Comparison of ENCODE assay signal across 8 cellular contexts in the genomic region with DNA sequence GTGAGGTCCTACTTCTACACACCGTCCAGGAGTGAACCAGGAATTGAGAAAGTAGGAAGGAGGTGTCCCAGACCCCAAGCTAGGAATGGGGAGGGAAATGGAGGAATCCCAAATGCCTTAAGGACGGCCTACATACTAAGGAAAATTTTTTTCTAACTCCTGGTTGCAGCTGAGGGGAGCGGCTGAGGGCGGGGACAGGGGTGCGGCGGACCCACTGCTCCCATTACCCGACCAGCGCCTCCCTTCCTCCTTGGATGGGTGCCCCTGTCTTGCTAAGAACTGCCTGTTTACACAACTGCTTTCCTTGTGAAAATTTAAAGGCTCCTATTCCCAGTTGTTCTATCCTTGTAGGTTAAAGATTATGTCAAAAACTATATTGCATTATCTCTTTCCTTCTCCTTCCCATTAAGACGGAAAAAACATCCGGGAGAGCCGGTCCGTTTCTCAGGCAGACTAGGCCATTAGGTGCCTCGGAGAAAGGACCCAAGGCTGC. TPM values are rescaled to one million over a fixed set of nuclear protein-coding genes. Genes with fewer than 3 reads are reported as not detected.
DNase-seq lines count a peak whose midpoint lies in the region; ATAC-seq, FAIRE-seq and TF ChIP-seq lines count a peak whose summit lies in the region.

No MANE protein-coding gene starts in this region.

- peak in 1 of 5 donors; percentile 62 for DNase-seq in CD4-positive, alpha-beta memory T cell
- peak; percentile 69 to 92 (median 87) for DNase-seq in Peyer's patch
- DNase-seq in mammary epithelial cell: no peak
- no peak for DNase-seq in keratinocyte (ENCODE audit: low read depth, low spot score)
- DNase-seq in stimulated activated naive B cell treated with anti-CD40 and anti-IgM and Interleukin-4, amounts not matched to agents 10 μg/mL and 1 μg/mL and 100 μg/mL, for 72 hours: no peak
- DNase-seq in cerebellar nuclear complex (lab: John Stamatoyannopoulos, UW): no peak

- H3K9me1 ChIP-seq in keratinocyte (ENCODE audit: control insufficient read depth, extremely low read depth, insufficient read depth, low read length): no peaks in the 10 kb centered on the region

- H4K20me1 ChIP-seq in mammary epithelial cell (ENCODE audit: insufficient read depth, low read length) (no peaks in the 10 kb centered on the region), keratinocyte (ENCODE audit: control insufficient read depth, extremely low read depth, insufficient read depth, low read length) (peaks cover 4% of the 10 kb centered on the region)

- TF ChIP-seq CTCF in Peyer's patch (IDR thresholded peaks at IDR 0.05) (no peak), mammary epithelial cell (conservative IDR thresholded peaks at IDR 0.05 in 1 of 2, IDR thresholded peaks at IDR 0.05 in 1 of 2; ENCODE audit: extremely low read depth in 1 of 2, insufficient read depth in 1 of 2, low read depth in 1 of 2, low read length in 2 of 2) (no peak), keratinocyte (optimal IDR thresholded peaks at IDR 0.05 in 1 of 3, IDR thresholded peaks at IDR 0.05 in 1 of 3, conservative IDR thresholded peaks at IDR 0.05 in 1 of 3; ENCODE audit: extremely low read depth in 1 of 3, insufficient read depth in 2 of 3, low read length in 3 of 3) (no peak)

- no peaks in the 10 kb centered on the region for H3K9me3 ChIP-seq in CD4-positive, alpha-beta memory T cell (ENCODE audit: control insufficient read depth in 1 of 2, low read length in 2 of 2)
- H3K9me3 ChIP-seq in Peyer's patch (no peaks in the 10 kb centered on the region), mammary epithelial cell (replicated peaks; ENCODE audit: insufficient read depth, low read length) (no peaks in the 10 kb centered on the region), keratinocyte (ENCODE audit: control insufficient read depth, low read depth, low read length) (no peaks in the 10 kb centered on the region)

- H3K27ac ChIP-seq in CD4-positive, alpha-beta memory T cell (ENCODE audit: low read depth, low read length): peak overlapping the region; percentile 83
- H3K27ac ChIP-seq in Peyer's patch (peak overlapping the region; percentile 88 to 93 (median 92)), mammary epithelial cell (ENCODE audit: insufficient read depth, low read depth, low read length) (peak overlapping the region; percentile 90), keratinocyte (ENCODE audit: control insufficient read depth, insufficient read depth, low read length) (peak overlapping the region; percentile 96)

- TSS peak; percentile 80 for BruUV-seq in mammary epithelial cell (replicated peaks; lab: Mats Ljungman, UMichigan)

- peak; percentile 30 to 65 for TF ChIP-seq POLR2A in Peyer's patch (IDR thresholded peaks at IDR 0.05)

- H3K27me3 Mint-ChIP-seq in CD4-positive, alpha-beta memory T cell: no peaks in the 10 kb centered on the region
- no peaks in the 10 kb centered on the region for H3K27me3 Mint-ChIP-seq in stimulated activated naive B cell treated with anti-CD40 and anti-IgM and Interleukin-4, amounts not matched to agents 10 μg/mL and 1 μg/mL and 100 μg/mL, for 72 hours

- H3K9me3 Mint-ChIP-seq in CD4-positive, alpha-beta memory T cell: no peaks in the 10 kb centered on the region
- H3K9me3 Mint-ChIP-seq in stimulated activated naive B cell treated with anti-CD40 and anti-IgM and Interleukin-4, amounts not matched to agents 10 μg/mL and 1 μg/mL and 100 μg/mL, for 72 hours: no peaks in the 10 kb centered on the region

- WGBS in mammary epithelial cell (ENCODE audit: low coverage, missing lambda C conversion rate): 0% methylated on average over 6 of the region's 13 CpGs

- H3K36me3 ChIP-seq in CD4-positive, alpha-beta memory T cell (ENCODE audit: insufficient read depth, low read length): no peaks in the 10 kb centered on the region
- H3K36me3 ChIP-seq in Peyer's patch (no peaks in the 10 kb centered on the region), mammary epithelial cell (ENCODE audit: insufficient read depth, low read length) (no peaks in the 10 kb centered on the region), keratinocyte (ENCODE audit: control insufficient read depth in 2 of 2, extremely low read depth in 1 of 2, insufficient read depth in 2 of 2, low read length in 2 of 2) (no peaks in the 10 kb centered on the region)

- in situ Hi-C loops in mammary epithelial cell (cut with MboI; ENCODE audit: low sequenced_read_pairs in 2 of 2): no loop called here

- dilution Hi-C loops in mammary epithelial cell (cut with HindIII; ENCODE audit: low sequenced_read_pairs): no loop called here
- dilution Hi-C loops in keratinocyte (cut with MboI; ENCODE audit: extremely low pct_ligation_motif_present, low sequenced_read_pairs): no loop called here

- POLR2A ChIA-PET in CD4-positive, alpha-beta memory T cell (lab: Charles Lee; ENCODE audit: partially characterized antibody): interaction anchor here (0.7 to 3.5 kb wide), 35 partner anchors 9 to 369 kb away, joined by 3 to 81 read pairs (median 6); partner anchors contain the start of genes ABHD16A, BAG6, C6orf47 and CLIC1

- intact Hi-C loops in CD4-positive, alpha-beta memory T cell (cut with micrococcal nuclease): loop anchor here (1.0 kb wide), 1 partner anchor 32 kb away; the partner anchor contains the start of gene VARS1
- intact Hi-C loops in mammary epithelial cell (cut with micrococcal nuclease): loop anchor here (1.0 to 2.0 kb wide), 3 partner anchors 21 to 147 kb away; partner anchors contain the start of genes LSM2 and VARS1

- peaks cover 38% of the 10 kb centered on the region for H3K79me2 ChIP-seq in mammary epithelial cell (ENCODE audit: insufficient read depth, low read length)
- H3K79me2 ChIP-seq in keratinocyte (ENCODE audit: control insufficient read depth, insufficient read depth, low read length): peaks cover 26% of the 10 kb centered on the region

- H3K4me1 Mint-ChIP-seq in CD4-positive, alpha-beta memory T cell: peaks cover 23 to 62% (median 41%) of the 10 kb centered on the region in 4 donors
- H3K4me1 Mint-ChIP-seq in stimulated activated naive B cell treated with anti-CD40 and anti-IgM and Interleukin-4, amounts not matched to agents 10 μg/mL and 1 μg/mL and 100 μg/mL, for 72 hours: peaks cover 24 to 58% of the 10 kb centered on the region in 2 donors

- ATAC-seq in GM21381 (IDR thresholded peaks at IDR 0.05; ENCODE audit: unreplicated experiment) (peak; percentile 7), HG02610 (IDR thresholded peaks at IDR 0.05; ENCODE audit: unreplicated experiment) (no peak)
- peak; percentile 29 to 36 for ATAC-seq in stimulated activated naive B cell treated with anti-CD40 and anti-IgM and Interleukin-4, amounts not matched to agents 10 μg/mL and 1 μg/mL and 100 μg/mL, for 72 hours (replicated peaks)

- H2AFZ ChIP-seq in mammary epithelial cell (ENCODE audit: low read depth, low read length) (peak overlapping the region; percentile 85), keratinocyte (ENCODE audit: control insufficient read depth, low read length) (peak overlapping the region; percentile 76)

- H3K4me1 ChIP-seq in CD4-positive, alpha-beta memory T cell (ENCODE audit: insufficient read depth, low read length): peaks cover 49% of the 10 kb centered on the region
- H3K4me1 ChIP-seq in Peyer's patch: peaks cover 0 to 48% (median 5%) of the 10 kb centered on the region in 4 donors
- peaks cover 49% of the 10 kb centered on the region for H3K4me1 ChIP-seq in mammary epithelial cell (ENCODE audit: insufficient read depth, low read length)
- H3K4me1 ChIP-seq in keratinocyte (ENCODE audit: control insufficient read depth, extremely low read depth, insufficient read depth, low read length): peaks cover 46% of the 10 kb centered on the region

- H3K36me3 Mint-ChIP-seq in CD4-positive, alpha-beta memory T cell: peaks cover 0 to 14% of the 10 kb centered on the region in 2 donors
- H3K36me3 Mint-ChIP-seq in stimulated activated naive B cell treated with anti-CD40 and anti-IgM and Interleukin-4, amounts not matched to agents 10 μg/mL and 1 μg/mL and 100 μg/mL, for 72 hours: peaks cover 0 to 2% of the 10 kb centered on the region in 2 donors

- H3K9ac ChIP-seq in mammary epithelial cell (ENCODE audit: insufficient read depth, low read length) (peak overlapping the region; percentile 89), keratinocyte (ENCODE audit: control insufficient read depth, extremely low read depth, insufficient read depth, low read length) (peak overlapping the region; percentile 86)

- no peaks in the 10 kb centered on the region for H3K27me3 ChIP-seq in CD4-positive, alpha-beta memory T cell (ENCODE audit: insufficient read depth, low read length)
- no peaks in the 10 kb centered on the region for H3K27me3 ChIP-seq in Peyer's patch
- H3K27me3 ChIP-seq in mammary epithelial cell (ENCODE audit: insufficient read depth, low read length): no peaks in the 10 kb centered on the region
- H3K27me3 ChIP-seq in keratinocyte (ENCODE audit: control insufficient read depth, extremely low read depth, insufficient read depth, low read length): no peaks in the 10 kb centered on the region

- H3K4me3 Mint-ChIP-seq in CD4-positive, alpha-beta memory T cell: peak overlapping the region; percentile 88 to 98 (median 95)
- H3K4me3 Mint-ChIP-seq in stimulated activated naive B cell treated with anti-CD40 and anti-IgM and Interleukin-4, amounts not matched to agents 10 μg/mL and 1 μg/mL and 100 μg/mL, for 72 hours: peak overlapping the region; percentile 86 to 88

- H3K27ac Mint-ChIP-seq in CD4-positive, alpha-beta memory T cell: peak overlapping the region; percentile 93 to 99 (median 96)
- H3K27ac Mint-ChIP-seq in stimulated activated naive B cell treated with anti-CD40 and anti-IgM and Interleukin-4, amounts not matched to agents 10 μg/mL and 1 μg/mL and 100 μg/mL, for 72 hours: peak overlapping the region; percentile 99

- H3K4me2 ChIP-seq in mammary epithelial cell (ENCODE audit: insufficient read depth, low read depth, low read length) (peak overlapping the region; percentile 93), keratinocyte (ENCODE audit: control insufficient read depth, extremely low read depth, insufficient read depth, low read depth, low read length) (peak overlapping the region; percentile 95)

- peak overlapping the region; percentile 67 to 90 for H3K4me3 ChIP-seq in CD4-positive, alpha-beta memory T cell (ENCODE audit: low read length in 2 of 2)
- H3K4me3 ChIP-seq in Peyer's patch (peak overlapping the region; percentile 51 to 80 (median 68)), mammary epithelial cell (replicated peaks in 1 of 3; ENCODE audit: insufficient read depth in 1 of 3, low read depth in 2 of 3, low read length in 3 of 3) (peak overlapping the region; percentile 41 to 47 (median 43)), keratinocyte (ENCODE audit: control insufficient read depth in 2 of 3, extremely low read depth in 1 of 3, insufficient read depth in 2 of 3, low read depth in 1 of 3, low read length in 3 of 3) (peak overlapping the region; percentile 38 to 66 (median 66))

- CTCF ChIA-PET in CD4-positive, alpha-beta memory T cell (lab: Charles Lee; ENCODE audit: partially characterized antibody): interaction anchor here (0.8 to 2.6 kb wide), 20 partner anchors 9 to 276 kb away, joined by 3 to 15 read pairs (median 6); partner anchors contain the start of genes ABHD16A, BAG6, DDAH2 and HSPA1A
- CTCF ChIA-PET in mammary epithelial cell (lab: Charles Lee; ENCODE audit: low non-redundant PET): no interaction called here

- FAIRE-seq in keratinocyte (lab: Jason Lieb, UNC): no peak

RNA-seq across cellular contexts. Expression of gene HSPA1B, which starts 0.7 kb away (rescaled TPM):
- 10 to 100 TPM; 58.0 to 60.8 TPM for total RNA-seq in CD4-positive, alpha-beta memory T cell
- polyA plus RNA-seq in CD4-positive, alpha-beta memory T cell: 1 to 10 TPM; 1.9 to 5.3 TPM
- 100 to 1,000 TPM in 3 of 4 donors, 10 to 100 TPM in 1; 85.7 to 199 (median 146) TPM for total RNA-seq in Peyer's patch
- 10 to 100 TPM; 60.8 to 74.8 TPM for total RNA-seq in mammary epithelial cell
- polyA plus RNA-seq in mammary epithelial cell: 32.3 TPM
- 66.4 TPM for polyA minus RNA-seq in mammary epithelial cell
- polyA plus RNA-seq in keratinocyte: 33.5 to 65.8 TPM (median 48.1 TPM) in 3 replicates
- 466 TPM for polyA plus RNA-seq in keratinocyte (2011; ENCODE audit: low read depth)
- polyA plus RNA-seq in keratinocyte (2011; cell fraction: cytosol; rRNA removed): 25.5 and 35.7 TPM in 2 replicates
- polyA plus RNA-seq in keratinocyte (2011; cell fraction: nucleus; rRNA removed): 107 and 118 TPM in 2 replicates
- polyA plus RNA-seq in keratinocyte (2012; ENCODE audit: low replicate concordance): 88.4 and 366 TPM in 2 replicates
- polyA minus RNA-seq in keratinocyte: 56.1 to 86.6 TPM (median 65.9 TPM) in 3 replicates
- polyA minus RNA-seq in keratinocyte (2011; cell fraction: cytosol; rRNA and poly(A)+ RNA removed): 89.0 TPM
- 125 and 143 TPM in 2 replicates for polyA minus RNA-seq in keratinocyte (2011; cell fraction: nucleus; rRNA and poly(A)+ RNA removed)

RNA-seq across cellular contexts. Expression of gene HSPA1A, which starts 11.5 kb away (rescaled TPM):
- 10 to 100 TPM; 69.9 to 71.5 TPM for total RNA-seq in CD4-positive, alpha-beta memory T cell
- 10 to 100 TPM; 14.6 to 71.9 TPM for polyA plus RNA-seq in CD4-positive, alpha-beta memory T cell
- total RNA-seq in Peyer's patch (100 to 1,000 TPM in 1 of 4 donors, 10 to 100 TPM in 3; 38.1 to 123 (median 67.0) TPM), mammary epithelial cell (10 to 100 TPM; 67.8 to 99.5 TPM)
- polyA plus RNA-seq in mammary epithelial cell (103 TPM), keratinocyte (95.5 to 142 TPM (median 110 TPM) in 3 replicates)
- polyA minus RNA-seq in mammary epithelial cell (93.6 TPM), keratinocyte (56.7 to 205 TPM (median 64.7 TPM) in 3 replicates)
- 543 TPM for polyA plus RNA-seq in keratinocyte (2011; ENCODE audit: low read depth)
- 58.1 and 98.7 TPM in 2 replicates for polyA plus RNA-seq in keratinocyte (2011; cell fraction: cytosol; rRNA removed)
- 269 and 283 TPM in 2 replicates for polyA plus RNA-seq in keratinocyte (2011; cell fraction: nucleus; rRNA removed)
- polyA plus RNA-seq in keratinocyte (2012; ENCODE audit: low replicate concordance): 215 and 387 TPM in 2 replicates
- 139 TPM for polyA minus RNA-seq in keratinocyte (2011; cell fraction: cytosol; rRNA and poly(A)+ RNA removed)
- polyA minus RNA-seq in keratinocyte (2011; cell fraction: nucleus; rRNA and poly(A)+ RNA removed): 212 and 216 TPM in 2 replicates

RNA-seq across cellular contexts. Expression of gene HSPA1L, which starts 11.8 kb away (rescaled TPM):
- total RNA-seq in CD4-positive, alpha-beta memory T cell: 1 to 10 TPM; 8.2 to 8.3 TPM
- polyA plus RNA-seq in CD4-positive, alpha-beta memory T cell: 1 to 10 TPM; 1.1 to 4.4 TPM
- total RNA-seq in Peyer's patch (1 to 10 TPM in 2 of 4 donors, under 1 TPM in 1, not detected in 1; 0.88 to 1.7 (median 1.5) TPM), mammary epithelial cell (under 1 TPM; 0.42 to 0.83 TPM)
- polyA plus RNA-seq in mammary epithelial cell (0.36 TPM), keratinocyte (0.31 to 0.60 TPM (median 0.54 TPM) in 3 replicates)
- polyA minus RNA-seq in mammary epithelial cell (not detected), keratinocyte (0.35 to 0.82 TPM (median 0.73 TPM) in 3 replicates)
- 1.1 TPM for polyA plus RNA-seq in keratinocyte (2011; ENCODE audit: low read depth)
- polyA plus RNA-seq in keratinocyte (2011; cell fraction: cytosol; rRNA removed): 0.30 and 0.49 TPM in 2 replicates
- polyA plus RNA-seq in keratinocyte (2011; cell fraction: nucleus; rRNA removed): 0.61 and 0.88 TPM in 2 replicates
- polyA plus RNA-seq in keratinocyte (2012; ENCODE audit: low replicate concordance): 0.47 and 0.97 TPM in 2 replicates
- not detected for polyA minus RNA-seq in keratinocyte (2011; cell fraction: cytosol; rRNA and poly(A)+ RNA removed)
- polyA minus RNA-seq in keratinocyte (2011; cell fraction: nucleus; rRNA and poly(A)+ RNA removed): 1.2 TPM in 1 of 2 replicates, not detected in the other

RNA-seq across cellular contexts. Expression of gene LSM2, which starts 20.1 kb away (rescaled TPM):
- total RNA-seq in CD4-positive, alpha-beta memory T cell: 10 to 100 TPM; 30.0 to 34.6 TPM
- polyA plus RNA-seq in CD4-positive, alpha-beta memory T cell: 10 to 100 TPM; 67.4 to 80.4 TPM
- total RNA-seq in Peyer's patch (10 to 100 TPM; 11.8 to 42.9 (median 19.1) TPM), mammary epithelial cell (10 to 100 TPM; 23.8 to 55.0 TPM)
- polyA plus RNA-seq in mammary epithelial cell (109 TPM), keratinocyte (34.4 to 84.1 TPM (median 46.5 TPM) in 3 replicates)
- polyA minus RNA-seq in mammary epithelial cell (105 TPM), keratinocyte (33.6 to 70.1 TPM (median 49.5 TPM) in 3 replicates)
- polyA plus RNA-seq in keratinocyte (2011; ENCODE audit: low read depth): 18.7 TPM
- 65.3 and 72.5 TPM in 2 replicates for polyA plus RNA-seq in keratinocyte (2011; cell fraction: cytosol; rRNA removed)
- 14.3 and 16.3 TPM in 2 replicates for polyA plus RNA-seq in keratinocyte (2011; cell fraction: nucleus; rRNA removed)
- 44.6 and 69.2 TPM in 2 replicates for polyA plus RNA-seq in keratinocyte (2012; ENCODE audit: low replicate concordance)
- polyA minus RNA-seq in keratinocyte (2011; cell fraction: cytosol; rRNA and poly(A)+ RNA removed): 27.6 TPM
- 4.2 and 6.5 TPM in 2 replicates for polyA minus RNA-seq in keratinocyte (2011; cell fraction: nucleus; rRNA and poly(A)+ RNA removed)

RNA-seq across cellular contexts. Expression of gene VARS1, which starts 31.3 kb away (rescaled TPM):
- total RNA-seq in CD4-positive, alpha-beta memory T cell: 10 to 100 TPM; 39.6 to 46.8 TPM
- 10 to 100 TPM; 43.4 to 45.9 TPM for polyA plus RNA-seq in CD4-positive, alpha-beta memory T cell
- 10 to 100 TPM; 33.9 to 53.6 (median 44.7) TPM for total RNA-seq in Peyer's patch
- total RNA-seq in mammary epithelial cell: 100 to 1,000 TPM in 1 of 2 donors, 10 to 100 TPM in 1; 71.8 to 131 TPM
- 51.9 TPM for polyA plus RNA-seq in mammary epithelial cell
- 243 TPM for polyA minus RNA-seq in mammary epithelial cell
- polyA plus RNA-seq in keratinocyte: 17.2 to 57.2 TPM (median 26.3 TPM) in 3 replicates
- 44.1 TPM for polyA plus RNA-seq in keratinocyte (2011; ENCODE audit: low read depth)
- polyA plus RNA-seq in keratinocyte (2011; cell fraction: cytosol; rRNA removed): 27.8 and 40.9 TPM in 2 replicates
- 85.5 and 95.4 TPM in 2 replicates for polyA plus RNA-seq in keratinocyte (2011; cell fraction: nucleus; rRNA removed)
- 61.7 and 103 TPM in 2 replicates for polyA plus RNA-seq in keratinocyte (2012; ENCODE audit: low replicate concordance)
- polyA minus RNA-seq in keratinocyte: 55.0 to 361 TPM (median 75.6 TPM) in 3 replicates
- 101 TPM for polyA minus RNA-seq in keratinocyte (2011; cell fraction: cytosol; rRNA and poly(A)+ RNA removed)
- 84.8 and 88.7 TPM in 2 replicates for polyA minus RNA-seq in keratinocyte (2011; cell fraction: nucleus; rRNA and poly(A)+ RNA removed)

Comparison
In these comparisons a context has a peak if more than half of its experiments do, and no peak if none do; other contexts are left out.
1. DNase-seq: peak in Peyer's patch (3 of 3); none in mammary epithelial cell (single experiment), keratinocyte (single experiment), stimulated activated naive B cell treated with anti-CD40 and anti-IgM and Interleukin-4, amounts not matched to agents 10 μg/mL and 1 μg/mL and 100 μg/mL, for 72 hours (single experiment) and cerebellar nuclear complex (0 of 2).
2. Peak in every context shown above with its lines, with median percentiles within 50 percentile points of each other: H3K27ac ChIP-seq and H3K4me3 ChIP-seq.